Comparison of ENCODE assay signal across 8 cellular contexts in the genomic region with DNA sequence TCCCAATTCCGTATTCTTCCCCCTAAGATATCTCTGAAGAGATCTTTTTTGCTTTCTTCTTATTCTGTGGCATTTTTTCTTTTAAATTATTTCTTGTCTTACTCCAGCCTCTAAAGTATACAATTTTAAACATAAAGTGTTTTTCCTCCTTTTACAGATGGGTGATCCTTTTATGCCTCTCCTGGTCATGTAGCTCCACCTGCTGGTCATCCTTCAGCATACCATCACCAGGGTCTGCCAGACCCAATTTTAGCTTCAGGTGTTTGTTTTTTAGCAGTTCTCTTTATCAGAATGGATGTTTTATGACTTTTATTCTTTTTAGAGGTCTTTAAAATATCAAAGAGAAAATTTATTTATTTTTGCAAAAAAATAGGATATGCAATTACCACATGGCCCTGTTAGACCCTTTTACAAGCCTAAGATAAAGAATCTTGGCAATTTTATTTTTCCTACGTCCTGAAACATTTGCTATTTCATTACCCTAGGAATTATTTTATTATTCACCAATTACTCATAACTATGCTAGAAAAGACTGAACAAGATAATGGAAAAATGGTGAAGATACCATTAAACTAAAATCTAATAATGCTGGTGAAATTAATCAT. TPM values are rescaled to one million over a fixed set of nuclear protein-coding genes. Genes with fewer than 3 reads are reported as not detected.
DNase-seq lines count a peak whose midpoint lies in the region; ATAC-seq and TF ChIP-seq lines count a peak whose summit lies in the region.

No MANE protein-coding gene starts in this region.

- H3K9me3 ChIP-seq in body of pancreas: no peaks in the 10 kb centered on the region

- 52 to 55% methylated on average over 2 of the region's 2 CpGs for WGBS in body of pancreas, 2 donors

- ATAC-seq in body of pancreas: no peak

- intact Hi-C loops in body of pancreas (cut with DNase I): no loop called here

- DNase-seq in GM04503 (ENCODE audit: low read depth) (peak; percentile 3), H7 (peak; percentile 18), NCI-H1092 (lab: John Stamatoyannopoulos, UW) (peak; percentile 43), T-helper 9 cell (peak; percentile 45), body of pancreas (peak; percentile 55 to 59 (median 56)), inferior parietal cortex (ENCODE audit: extremely low spot score) (peak; percentile 78), ecto neural progenitor cell (ENCODE audit: low spot score) (no peak)
- peak; percentile 19 for DNase-seq in stimulated activated CD4-positive, alpha-beta T cell treated with anti-CD3 and anti-CD28 coated beads, Interleukin-1b, Interleukin-23, amount 100 ng/mL, for 1 hour (ENCODE audit: low read depth in 2 of 2)

- TF ChIP-seq CTCF in body of pancreas (IDR thresholded peaks at IDR 0.05): peak; percentile 62 to 97 (median 89)

- no peak for TF ChIP-seq POLR2A in body of pancreas (IDR thresholded peaks at IDR 0.05)

- H3K36me3 ChIP-seq in H7 (replicated peaks; ENCODE audit: control insufficient read depth, insufficient read depth, low read length) (no peaks in the 10 kb centered on the region), body of pancreas (replicated peaks in 1 of 2; ENCODE audit: insufficient read depth in 1 of 2, low read depth in 2 of 2) (no peaks in the 10 kb centered on the region)

- no peaks in the 10 kb centered on the region for H3K4me1 ChIP-seq in body of pancreas

- H3K27ac ChIP-seq in body of pancreas: no peak overlapping the region

- H3K27me3 ChIP-seq in H7 (ENCODE audit: control insufficient read depth, insufficient read depth, low read length) (no peaks in the 10 kb centered on the region), body of pancreas (no peaks in the 10 kb centered on the region)

- H3K4me3 ChIP-seq in H7 (ENCODE audit: insufficient read depth, low read depth, low read length) (no peak overlapping the region), body of pancreas (no peak overlapping the region)

RNA-seq across cellular contexts. Expression of gene PIGN, which starts 55.4 kb away (rescaled TPM):
- total RNA-seq in H7 (2014; rRNA removed; shearing (Covaris generic)): 16.2 and 16.4 TPM in 2 replicates
- 10 to 100 TPM; 22.6 to 28.7 TPM for total RNA-seq in body of pancreas

RNA-seq across cellular contexts. Expression of gene RELCH, which starts 55.6 kb away (rescaled TPM):
- 16.2 and 18.0 TPM in 2 replicates for total RNA-seq in H7 (2014; rRNA removed; shearing (Covaris generic))
- total RNA-seq in body of pancreas: 10 to 100 TPM; 13.5 to 51.4 TPM
